In the genomic region with DNA sequence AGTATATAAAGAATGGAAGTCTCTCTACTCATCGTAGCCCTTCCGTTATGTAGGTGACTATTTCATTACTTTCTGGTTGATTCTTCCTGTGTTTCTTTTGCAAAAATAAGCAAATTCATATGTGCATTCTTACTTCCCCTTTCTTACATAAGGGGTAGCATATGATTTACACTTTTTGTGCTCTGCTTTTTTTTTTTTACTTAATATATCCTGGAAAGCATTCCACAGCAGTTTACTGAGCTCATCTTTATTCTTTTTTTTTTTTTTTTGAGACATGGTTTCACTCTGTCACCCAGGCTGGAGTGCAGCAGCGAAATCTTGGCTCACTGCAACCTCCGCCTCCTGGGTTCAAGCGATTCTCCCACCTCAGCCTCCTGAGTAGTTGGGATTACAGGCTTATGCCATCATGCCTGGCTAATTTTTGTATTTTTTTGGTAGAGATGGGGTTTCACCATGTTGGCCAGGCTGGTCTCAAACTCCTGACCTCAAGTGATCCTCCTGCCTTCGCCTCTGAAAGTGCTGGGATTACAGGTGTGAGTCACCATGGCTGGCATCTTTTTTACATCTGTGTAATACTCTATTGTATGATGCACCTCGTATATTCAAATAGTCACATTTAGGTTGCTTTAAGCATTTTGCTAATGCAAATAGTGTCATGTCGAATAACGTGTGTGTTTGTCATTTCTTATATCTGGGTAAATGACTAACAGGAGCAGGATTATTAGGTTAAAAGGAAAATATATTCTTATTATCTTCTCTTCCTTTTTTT, we compare ENCODE assay signal across 11 cellular contexts. TPM values are rescaled to one million over a fixed set of nuclear protein-coding genes. Genes with fewer than 3 reads are reported as not detected.
DNase-seq lines count a peak whose midpoint lies in the region; ATAC-seq and TF ChIP-seq lines count a peak whose summit lies in the region.
"Had no signal": no experiment of that assay in that cellular context is flagged by ENCODE, and none has a peak within 500 bp of the region (broad histone marks: within the 10 kb centered on the region; RNA-seq: fewer than 3 reads in every experiment).

No MANE protein-coding gene starts in this region.

- TF ChIP-seq CTCF in GM13976 (IDR thresholded peaks at IDR 0.05; ENCODE audit: borderline replicate concordance, control extremely low read depth, extremely low read depth, insufficient read depth, missing control alignments) (no peak), breast epithelium (IDR thresholded peaks at IDR 0.05) (no peak)

- H3K27ac ChIP-seq in Karpas-422 (ENCODE audit: low read length) (peak overlapping the region; percentile 99), breast epithelium (no peak overlapping the region)
- H3K27ac ChIP-seq: upper lobe of right lung had no signal

- no peaks in the 10 kb centered on the region for H3K79me2 ChIP-seq in Karpas-422 (ENCODE audit: low read length)

- intact Hi-C loops in breast epithelium (cut with DNase I; ENCODE audit: low total_unique reads), result no loop called here

- peak overlapping the region; percentile 24 for H3K27ac Mint-ChIP-seq in activated CD8-positive, alpha-beta memory T cell treated with anti-CD3 and anti-CD28 coated beads, Interleukin-2, amount 10 ng/mL, durations not matched to agents 7 days and 5 days
- H3K27ac Mint-ChIP-seq in stimulated activated naive B cell treated with anti-CD40 and anti-IgM and Interleukin-4, amounts not matched to agents 10 μg/mL and 1 μg/mL and 100 μg/mL, for 72 hours, result peak overlapping the region; percentile 65

- peaks cover 63% of the 10 kb centered on the region for H3K4me1 ChIP-seq in Karpas-422 (ENCODE audit: low read length)
- no peaks in the 10 kb centered on the region for H3K4me1 ChIP-seq in breast epithelium

- H3K27me3 Mint-ChIP-seq in activated CD8-positive, alpha-beta memory T cell treated with anti-CD3 and anti-CD28 coated beads, Interleukin-2, amount 10 ng/mL, durations not matched to agents 7 days and 5 days, result peaks cover 27% of the 10 kb centered on the region
- peaks cover 27 to 46% of the 10 kb centered on the region in 2 donors for H3K27me3 Mint-ChIP-seq in stimulated activated naive B cell treated with anti-CD40 and anti-IgM and Interleukin-4, amounts not matched to agents 10 μg/mL and 1 μg/mL and 100 μg/mL, for 72 hours

- no peaks in the 10 kb centered on the region for H3K9me2 ChIP-seq in Karpas-422 (replicated peaks; ENCODE audit: insufficient read depth, low read length)

- in situ Hi-C loops in GM13976 (cut with MboI; ENCODE audit: low sequenced_read_pairs, unreplicated experiment), result no loop called here

- no peaks in the 10 kb centered on the region for H3K27me3 ChIP-seq in Karpas-422 (ENCODE audit: low read length)
- H3K27me3 ChIP-seq in breast epithelium, result no peaks in the 10 kb centered on the region
- H3K27me3 ChIP-seq: upper lobe of right lung had no signal

- H3K9me3 Mint-ChIP-seq in activated CD8-positive, alpha-beta memory T cell treated with anti-CD3 and anti-CD28 coated beads, Interleukin-2, amount 10 ng/mL, durations not matched to agents 7 days and 5 days (ENCODE audit: low read depth), result no peaks in the 10 kb centered on the region
- H3K9me3 Mint-ChIP-seq in stimulated activated naive B cell treated with anti-CD40 and anti-IgM and Interleukin-4, amounts not matched to agents 10 μg/mL and 1 μg/mL and 100 μg/mL, for 72 hours, result no peaks in the 10 kb centered on the region

- H3K4me2 ChIP-seq in Karpas-422 (ENCODE audit: low read depth, low read length, poor library complexity, severe bottlenecking), result peak overlapping the region; percentile 67

- H3K9ac ChIP-seq in Karpas-422 (ENCODE audit: low read length), result peak overlapping the region; percentile 70

- H3K9me3 ChIP-seq in Karpas-422 (ENCODE audit: low read length) (no peaks in the 10 kb centered on the region), breast epithelium (no peaks in the 10 kb centered on the region)
- H3K9me3 ChIP-seq: upper lobe of right lung had no signal

- TF ChIP-seq POLR2A in breast epithelium (IDR thresholded peaks at IDR 0.05), result no peak

- peak overlapping the region; percentile 50 for H3K4me3 ChIP-seq in Karpas-422 (ENCODE audit: low read length)
- H3K4me3 ChIP-seq in breast epithelium, result no peak overlapping the region
- H3K4me3 ChIP-seq: K562, upper lobe of right lung had no signal

- H3K36me3 ChIP-seq in Karpas-422 (ENCODE audit: insufficient read depth, low read length) (peaks cover 12% of the 10 kb centered on the region), breast epithelium (no peaks in the 10 kb centered on the region)
- H3K36me3 ChIP-seq: upper lobe of right lung had no signal

- H4K20me1 ChIP-seq in Karpas-422 (ENCODE audit: insufficient read depth, low read depth, low read length), result no peaks in the 10 kb centered on the region

- no peak overlapping the region for H3K4me3 Mint-ChIP-seq in activated CD8-positive, alpha-beta memory T cell treated with anti-CD3 and anti-CD28 coated beads, Interleukin-2, amount 10 ng/mL, durations not matched to agents 7 days and 5 days
- H3K4me3 Mint-ChIP-seq in stimulated activated naive B cell treated with anti-CD40 and anti-IgM and Interleukin-4, amounts not matched to agents 10 μg/mL and 1 μg/mL and 100 μg/mL, for 72 hours, result peak overlapping the region; percentile 41 to 68

- CTCF ChIA-PET in activated CD8-positive, alpha-beta memory T cell treated with anti-CD3 and anti-CD28 coated beads, Interleukin-2, amount 10 ng/mL, durations not matched to agents 7 days and 5 days (lab: Charles Lee), result interaction anchor here (1.2 to 1.3 kb wide), 3 partner anchors 13 to 29 kb away, joined by 3 read pairs; partner anchors contain the start of gene SCAMP5

- no peak for ATAC-seq in activated CD8-positive, alpha-beta memory T cell treated with anti-CD3 and anti-CD28 coated beads, Interleukin-2, amount 10 ng/mL, durations not matched to agents 7 days and 5 days
- peak; percentile 28 for ATAC-seq in HG02763 (IDR thresholded peaks at IDR 0.05; ENCODE audit: unreplicated experiment)
- ATAC-seq in stimulated activated naive B cell treated with anti-CD40 and anti-IgM and Interleukin-4, amounts not matched to agents 10 μg/mL and 1 μg/mL and 100 μg/mL, for 72 hours (replicated peaks), result peak; percentile 52 to 57
- ATAC-seq: K562, Panc1, upper lobe of right lung had no signal

- no peak overlapping the region for H2AFZ ChIP-seq in Karpas-422 (ENCODE audit: low read length)

- DNase-seq in activated CD8-positive, alpha-beta memory T cell treated with anti-CD3 and anti-CD28 coated beads, Interleukin-2, amount 10 ng/mL, durations not matched to agents 7 days and 5 days, result no peak
- no peak for DNase-seq in activated CD8-positive, alpha-beta memory T cell treated with anti-CD3 and anti-CD28 coated beads, Interleukin-2, amount 50 U/mL, for 48 hours
- peak; percentile 93 for DNase-seq in Karpas-422
- no peak for DNase-seq in stimulated activated naive B cell treated with anti-CD40 and anti-IgM and Interleukin-4, amounts not matched to agents 10 μg/mL and 1 μg/mL and 100 μg/mL, for 72 hours
- no peak for DNase-seq in GM13976 (ENCODE audit: low spot score)
- DNase-seq in NCI-H510A treated with DMSO at 0.1 percent for 48 hours (lab: John Stamatoyannopoulos, UW), result no peak
- no peak for DNase-seq in breast epithelium (ENCODE audit: low spot score in 2 of 2)
- DNase-seq: upper lobe of right lung had no signal

- H3K36me3 Mint-ChIP-seq in activated CD8-positive, alpha-beta memory T cell treated with anti-CD3 and anti-CD28 coated beads, Interleukin-2, amount 10 ng/mL, durations not matched to agents 7 days and 5 days, result no peaks in the 10 kb centered on the region
- H3K36me3 Mint-ChIP-seq in stimulated activated naive B cell treated with anti-CD40 and anti-IgM and Interleukin-4, amounts not matched to agents 10 μg/mL and 1 μg/mL and 100 μg/mL, for 72 hours, result no peaks in the 10 kb centered on the region

- peaks cover 10% of the 10 kb centered on the region for H3K4me1 Mint-ChIP-seq in activated CD8-positive, alpha-beta memory T cell treated with anti-CD3 and anti-CD28 coated beads, Interleukin-2, amount 10 ng/mL, durations not matched to agents 7 days and 5 days
- peaks cover 21 to 45% of the 10 kb centered on the region in 2 donors for H3K4me1 Mint-ChIP-seq in stimulated activated naive B cell treated with anti-CD40 and anti-IgM and Interleukin-4, amounts not matched to agents 10 μg/mL and 1 μg/mL and 100 μg/mL, for 72 hours

RNA-seq across cellular contexts. Expression of gene SCAMP5, which starts 13.1 kb away (rescaled TPM):
- total RNA-seq in activated CD8-positive, alpha-beta memory T cell treated with anti-CD3 and anti-CD28 coated beads, Interleukin-2, amount 10 ng/mL, durations not matched to agents 7 days and 5 days, result under 1 TPM; 0.61 to 0.94 TPM
- 46.6 and 54.0 TPM in 2 replicates for total RNA-seq in Karpas-422 (2014; rRNA removed; shearing (Covaris generic); ENCODE audit: low replicate concordance)
- total RNA-seq in breast epithelium, result 1 to 10 TPM; 2.2 to 7.5 (median 4.5) TPM

RNA-seq across cellular contexts. Expression of gene PPCDC, which starts 15.0 kb away (rescaled TPM):
- 10 to 100 TPM; 36.3 to 36.7 TPM for total RNA-seq in activated CD8-positive, alpha-beta memory T cell treated with anti-CD3 and anti-CD28 coated beads, Interleukin-2, amount 10 ng/mL, durations not matched to agents 7 days and 5 days
- total RNA-seq in Karpas-422 (2014; rRNA removed; shearing (Covaris generic); ENCODE audit: low replicate concordance), result 19.3 and 30.6 TPM in 2 replicates
- 10 to 100 TPM; 17.3 to 19.0 (median 18.9) TPM for total RNA-seq in breast epithelium

RNA-seq across cellular contexts. Expression of gene RPP25, which starts 51.9 kb away (rescaled TPM):
- total RNA-seq in activated CD8-positive, alpha-beta memory T cell treated with anti-CD3 and anti-CD28 coated beads, Interleukin-2, amount 10 ng/mL, durations not matched to agents 7 days and 5 days, result 1 to 10 TPM; 6.8 to 7.5 TPM
- 4.1 and 8.1 TPM in 2 replicates for total RNA-seq in Karpas-422 (2014; rRNA removed; shearing (Covaris generic); ENCODE audit: low replicate concordance)
- 10 to 100 TPM in 2 of 3 donors, 1 to 10 TPM in 1; 7.6 to 17.1 (median 13.1) TPM for total RNA-seq in breast epithelium
